Comparison of ENCODE assay signal across 26 cellular contexts in the genomic region with DNA sequence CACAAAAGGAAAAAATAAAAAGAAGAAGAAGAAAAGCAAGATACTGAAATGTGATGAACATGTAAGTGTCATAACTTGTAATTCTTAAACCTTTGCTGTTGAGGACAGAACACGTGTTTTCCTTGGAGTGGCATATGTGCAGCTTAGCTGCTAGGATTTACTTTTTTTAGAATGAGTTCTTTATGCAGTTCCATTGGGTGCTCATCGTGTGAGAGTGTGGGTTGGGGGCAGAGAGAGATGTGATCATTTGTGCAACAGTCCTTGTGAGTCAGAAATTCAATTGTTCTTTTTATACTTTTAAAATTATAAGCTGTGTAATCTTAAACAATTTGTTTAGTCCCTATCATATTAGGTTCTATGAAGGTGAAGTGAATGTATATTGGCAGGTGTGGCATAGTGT.
"Had no signal": no experiment of that assay in that cellular context is flagged by ENCODE, and none has a peak within 500 bp of the region (broad histone marks: within the 10 kb centered on the region; RNA-seq: fewer than 3 reads in every experiment).

No MANE protein-coding gene starts in this region.

- H3K27me3 ChIP-seq: adrenal gland, body of pancreas, colonic mucosa, esophagus muscularis mucosa, foreskin keratinocyte, gastrocnemius medialis had no signal

- H3K27ac Mint-ChIP-seq: activated CD4-positive, alpha-beta memory T cell treated with anti-CD3 and anti-CD28 coated beads, Interleukin-2, amount 10 ng/mL, durations not matched to agents 7 days and 5 days; activated CD4-positive, alpha-beta T cell treated with anti-CD3 and anti-CD28 coated beads, Interleukin-2, amount 10 ng/mL, durations not matched to agents 7 days and 5 days; activated naive CD4-positive, alpha-beta T cell treated with anti-CD3 and anti-CD28 coated beads, Interleukin-2, amount 50 U/mL, for 72 hours; activated T-helper 17 cell treated with anti-CD3 and anti-CD28 coated beads, Interleukin-2, amount 50 U/mL, for 72 hours; endodermal cell; WTC11 had no signal

- DNase-seq: activated CD4-positive, alpha-beta memory T cell treated with anti-CD3 and anti-CD28 coated beads, Interleukin-2, amount 10 ng/mL, durations not matched to agents 7 days and 5 days; activated CD4-positive, alpha-beta T cell treated with anti-CD3 and anti-CD28 coated beads for 1 hour; activated CD4-positive, alpha-beta T cell treated with anti-CD3 and anti-CD28 coated beads for 4 hours; activated CD4-positive, alpha-beta T cell treated with anti-CD3 and anti-CD28 coated beads, Interleukin-2, amount 10 ng/mL, durations not matched to agents 7 days and 5 days; activated CD4-positive, alpha-beta T cell treated with anti-CD3 and anti-CD28 coated beads, Interleukin-2, amount 50 U/mL, for 4 hours; activated CD8-positive, alpha-beta memory T cell treated with anti-CD3 and anti-CD28 coated beads, Interleukin-2, amount 50 U/mL, for 48 hours; activated effector memory CD4-positive, alpha-beta T cell treated with Interleukin-2 at 50 U/mL for 16 hours; activated gamma-delta T cell treated with Interleukin-2 at 50 U/mL for 16 hours; activated naive CD4-positive, alpha-beta T cell treated with Interleukin-2 at 50 U/mL for 16 hours; activated T-cell treated with anti-CD3 and anti-CD28 coated beads for 4 hours; aorta; body of pancreas; cerebellar nuclear complex; colonic mucosa; effector memory CD4-positive, alpha-beta T cell; endodermal cell; erythroblast; foreskin keratinocyte; gastrocnemius medialis; T-helper 2 cell had no signal

- H3K27me3 Mint-ChIP-seq: activated CD4-positive, alpha-beta memory T cell treated with anti-CD3 and anti-CD28 coated beads, Interleukin-2, amount 10 ng/mL, durations not matched to agents 7 days and 5 days; activated CD4-positive, alpha-beta T cell treated with anti-CD3 and anti-CD28 coated beads, Interleukin-2, amount 10 ng/mL, durations not matched to agents 7 days and 5 days; activated T-helper 17 cell treated with anti-CD3 and anti-CD28 coated beads, Interleukin-2, amount 50 U/mL, for 72 hours had no signal

- H3K4me3 Mint-ChIP-seq: activated CD4-positive, alpha-beta memory T cell treated with anti-CD3 and anti-CD28 coated beads, Interleukin-2, amount 10 ng/mL, durations not matched to agents 7 days and 5 days; activated CD4-positive, alpha-beta T cell treated with anti-CD3 and anti-CD28 coated beads, Interleukin-2, amount 10 ng/mL, durations not matched to agents 7 days and 5 days; activated T-helper 17 cell treated with anti-CD3 and anti-CD28 coated beads, Interleukin-2, amount 50 U/mL, for 72 hours; endodermal cell; WTC11 had no signal

- ATAC-seq: activated naive CD4-positive, alpha-beta T cell treated with anti-CD3 and anti-CD28 coated beads, Interleukin-2, amount 50 U/mL, for 72 hours; activated T-helper 17 cell treated with anti-CD3 and anti-CD28 coated beads, Interleukin-2, amount 50 U/mL, for 72 hours; body of pancreas; foreskin keratinocyte; gastrocnemius medialis; WTC11 had no signal

- H3K4me1 ChIP-seq: colonic mucosa, foreskin keratinocyte had no signal

- H3K9me3 Mint-ChIP-seq: activated CD4-positive, alpha-beta memory T cell treated with anti-CD3 and anti-CD28 coated beads, Interleukin-2, amount 10 ng/mL, durations not matched to agents 7 days and 5 days; activated CD4-positive, alpha-beta T cell treated with anti-CD3 and anti-CD28 coated beads, Interleukin-2, amount 10 ng/mL, durations not matched to agents 7 days and 5 days; activated naive CD4-positive, alpha-beta T cell treated with anti-CD3 and anti-CD28 coated beads, Interleukin-2, amount 50 U/mL, for 72 hours; activated T-helper 17 cell treated with anti-CD3 and anti-CD28 coated beads, Interleukin-2, amount 50 U/mL, for 72 hours; endodermal cell; WTC11 had no signal

- H3K27ac ChIP-seq: adrenal gland, body of pancreas, colonic mucosa, esophagus muscularis mucosa, foreskin keratinocyte, gastrocnemius medialis, SK-N-MC had no signal

- H3K4me3 ChIP-seq: adrenal gland, body of pancreas, colonic mucosa, esophagus muscularis mucosa, gastrocnemius medialis, SK-N-MC had no signal

- H3K9me3 ChIP-seq: adrenal gland, body of pancreas, colonic mucosa, esophagus muscularis mucosa, gastrocnemius medialis had no signal
